In the genomic region with DNA sequence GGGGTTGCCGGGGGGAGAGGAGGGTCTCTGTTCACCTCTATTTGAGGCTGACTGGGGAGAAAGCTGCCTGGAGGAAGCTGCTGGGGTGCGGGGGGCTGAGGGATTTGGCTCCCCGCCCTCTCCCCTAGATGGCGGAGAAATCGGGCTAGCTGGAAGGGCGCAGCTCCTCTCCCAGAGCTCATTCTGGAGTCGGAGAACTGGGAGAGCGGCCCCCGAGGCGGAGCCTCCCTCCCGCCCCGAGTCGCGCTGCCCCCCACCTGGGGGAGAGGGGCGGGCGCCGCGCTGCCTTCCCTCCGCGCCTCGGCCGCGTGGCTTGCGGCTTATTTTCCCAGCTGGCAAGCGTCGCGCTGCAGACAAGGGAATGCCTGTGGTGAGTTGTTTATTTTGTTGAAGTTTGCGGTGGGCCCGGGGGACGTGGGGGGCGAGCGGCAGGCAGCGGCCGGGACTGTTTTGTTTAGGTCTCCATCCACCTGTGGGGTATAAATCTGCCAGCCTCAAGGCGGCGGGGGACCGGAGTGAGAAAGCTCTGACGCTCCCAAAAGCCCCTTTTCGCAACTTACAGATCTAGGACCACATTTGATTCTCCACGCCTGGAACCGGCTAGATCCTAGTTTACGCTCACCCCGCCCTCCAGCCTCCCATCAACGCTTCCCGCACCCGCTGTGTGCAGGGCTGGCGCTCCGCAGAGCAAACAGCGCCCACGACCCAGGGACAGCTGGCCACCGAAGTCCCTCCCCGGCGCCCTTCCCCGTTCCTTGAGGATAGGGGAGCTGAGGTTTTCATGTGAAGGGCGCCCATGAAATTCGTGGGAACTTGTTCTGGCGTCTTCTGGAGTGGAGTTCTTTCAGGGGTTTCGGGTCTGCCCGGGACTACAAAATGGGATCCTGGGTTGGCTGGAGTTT, we compare ENCODE assay signal across 1 cellular context.
TF ChIP-seq lines count a peak whose summit lies in the region.

No MANE protein-coding gene starts in this region.

TF ChIP-seq in WTC11, 78 proteins besides CTCF, POLR2A, EP300 and RAD21 (continued from another document):
- no peak for TF ChIP-seq ATF2 (CRISPR knock-in tag; IDR thresholded peaks at IDR 0.05; ENCODE audit: borderline replicate concordance, low read depth)
- TF ChIP-seq ZNF281 (CRISPR knock-in tag; IDR thresholded peaks at IDR 0.05): no peak; the same call in 1 of the 2 replicates
- TF ChIP-seq NFYB (CRISPR knock-in tag; conservative IDR thresholded peaks at IDR 0.05; ENCODE audit: low read depth): no peak
- TF ChIP-seq, protein P1, sequence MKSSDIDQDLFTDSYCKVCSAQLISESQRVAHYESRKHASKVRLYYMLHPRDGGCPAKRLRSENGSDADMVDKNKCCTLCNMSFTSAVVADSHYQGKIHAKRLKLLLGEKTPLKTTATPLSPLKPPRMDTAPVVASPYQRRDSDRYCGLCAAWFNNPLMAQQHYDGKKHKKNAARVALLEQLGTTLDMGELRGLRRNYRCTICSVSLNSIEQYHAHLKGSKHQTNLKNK (CRISPR knock-in tag; IDR thresholded peaks at IDR 0.05): no peak
- no peak for TF ChIP-seq CBFB (CRISPR knock-in tag; IDR thresholded peaks at IDR 0.05; ENCODE audit: low read depth)
- no peak for TF ChIP-seq JAZF1 (CRISPR knock-in tag; IDR thresholded peaks at IDR 0.05)
- peak; percentile 61 for TF ChIP-seq HMGXB4 (CRISPR knock-in tag; IDR thresholded peaks at IDR 0.05)
- no peak for TF ChIP-seq ESRRA (CRISPR knock-in tag; IDR thresholded peaks at IDR 0.05; ENCODE audit: borderline replicate concordance)
